In genomic region chr3:156738251-156738650, GRCh38 we compare ENCODE assay signal across 30 cellular contexts.
"Had no signal": no experiment of that assay in that cellular context is flagged by ENCODE, and none has a peak within 500 bp of the region (broad histone marks: within the 10 kb centered on the region; RNA-seq: fewer than 3 reads in every experiment).

No MANE protein-coding gene starts in this region.

- H3K79me2 ChIP-seq: hepatocyte had no signal

- H3K4me1 ChIP-seq: heart right ventricle, left lung, lower lobe of right lung, pancreas, prostate gland, sigmoid colon, spleen, suprapubic skin, tibial artery, uterus had no signal

- H3K9me3 Mint-ChIP-seq: mesothelial cell of epicardium; stimulated activated effector memory CD8-positive, alpha-beta T cell treated with anti-CD3 and anti-CD28 coated beads, Interleukin-12 subunit alpha, Interleukin-12 subunit beta, amount 100 ng/mL, for 72 hours; stimulated activated naive CD8-positive, alpha-beta T cell treated with anti-CD3 and anti-CD28 coated beads, Interleukin-15, Interleukin-2, amounts not matched to agents 100 ng/mL and 50 ng/mL, for 24 hours had no signal

- H2AFZ ChIP-seq: hepatocyte had no signal

- FAIRE-seq: keratinocyte, pancreas, small intestine had no signal

- DNase-seq: heart right ventricle; kidney glomerular epithelial cell; left cardiac atrium; left lung; lower lobe of right lung; mammary epithelial cell; mesenchymal stem cell; naive B cell; natural killer cell; pancreas; posterior cingulate gyrus; retina; right cardiac atrium; sigmoid colon; small intestine; spleen; stimulated activated CD4-positive, alpha-beta T cell treated with anti-CD3 and anti-CD28 coated beads, Interleukin-4, amount 100 ng/mL, for 24 hours; stimulated activated naive CD4-positive, alpha-beta T cell; tibial artery; uterus had no signal

- H3K36me3 ChIP-seq: heart right ventricle, left lung, lower lobe of right lung, pancreas, prostate gland, sigmoid colon, spleen, suprapubic skin, thoracic aorta, tibial artery, uterus had no signal

- H3K27me3 ChIP-seq: heart right ventricle, hepatocyte, left lung, pancreas, sigmoid colon, spleen, suprapubic skin, tibial artery, uterus had no signal

- H3K27ac Mint-ChIP-seq: mesothelial cell of epicardium; natural killer cell; stimulated activated effector memory CD8-positive, alpha-beta T cell treated with anti-CD3 and anti-CD28 coated beads, Interleukin-12 subunit alpha, Interleukin-12 subunit beta, amount 100 ng/mL, for 72 hours; stimulated activated naive CD8-positive, alpha-beta T cell treated with anti-CD3 and anti-CD28 coated beads, Interleukin-15, Interleukin-2, amounts not matched to agents 100 ng/mL and 50 ng/mL, for 24 hours; type B pancreatic cell had no signal

- H3K4me1 Mint-ChIP-seq: naive B cell; neural crest cell; stimulated activated effector memory CD8-positive, alpha-beta T cell treated with anti-CD3 and anti-CD28 coated beads, Interleukin-12 subunit alpha, Interleukin-12 subunit beta, amount 100 ng/mL, for 72 hours had no signal

- H3K4me2 ChIP-seq: hepatocyte had no signal

- H3K4me3 Mint-ChIP-seq: mesothelial cell of epicardium; naive B cell; natural killer cell; neural crest cell; stimulated activated effector memory CD8-positive, alpha-beta T cell treated with anti-CD3 and anti-CD28 coated beads, Interleukin-12 subunit alpha, Interleukin-12 subunit beta, amount 100 ng/mL, for 72 hours; stimulated activated naive CD8-positive, alpha-beta T cell treated with anti-CD3 and anti-CD28 coated beads, Interleukin-15, Interleukin-2, amounts not matched to agents 100 ng/mL and 50 ng/mL, for 24 hours; type B pancreatic cell had no signal

- H3K36me3 Mint-ChIP-seq: mesothelial cell of epicardium; natural killer cell; stimulated activated effector memory CD8-positive, alpha-beta T cell treated with anti-CD3 and anti-CD28 coated beads, Interleukin-12 subunit alpha, Interleukin-12 subunit beta, amount 100 ng/mL, for 72 hours; type B pancreatic cell had no signal

- H3K4me3 ChIP-seq: heart right ventricle, hepatocyte, left lung, lower lobe of right lung, pancreas, prostate gland, sigmoid colon, spleen, suprapubic skin, thoracic aorta, tibial artery, uterus had no signal

- H3K9me3 ChIP-seq: heart right ventricle, lower lobe of right lung, pancreas, prostate gland, sigmoid colon, suprapubic skin, thoracic aorta, tibial artery, uterus had no signal

- H3K27me3 Mint-ChIP-seq: naive B cell; stimulated activated naive CD8-positive, alpha-beta T cell treated with anti-CD3 and anti-CD28 coated beads, Interleukin-15, Interleukin-2, amounts not matched to agents 100 ng/mL and 50 ng/mL, for 24 hours; type B pancreatic cell had no signal

- H3K27ac ChIP-seq: heart right ventricle, hepatocyte, left lung, lower lobe of right lung, pancreas, prostate gland, sigmoid colon, spleen, suprapubic skin, thoracic aorta, tibial artery, uterus had no signal

- ATAC-seq: heart right ventricle; left cardiac atrium; left lung; lower lobe of right lung; natural killer cell; pancreas; right cardiac atrium; stimulated activated effector memory CD8-positive, alpha-beta T cell treated with anti-CD3 and anti-CD28 coated beads, Interleukin-12 subunit alpha, Interleukin-12 subunit beta, amount 100 ng/mL, for 72 hours had no signal
